1 cellular context compared by ENCODE assay signal in genomic region chr3:14619605-14620004, GRCh38.
TF ChIP-seq lines count a peak whose summit lies in the region.

No MANE protein-coding gene starts in this region.

TF ChIP-seq in WTC11, 78 proteins besides CTCF, POLR2A, EP300 and RAD21 (continued from another document):
- TF ChIP-seq E2F5 (CRISPR knock-in tag; IDR thresholded peaks at IDR 0.05) (no peak), ZMAT4 (CRISPR knock-in tag; IDR thresholded peaks at IDR 0.05) (no peak), GABPB1 (CRISPR knock-in tag; IDR thresholded peaks at IDR 0.05) (no peak), CREB1 (CRISPR knock-in tag; IDR thresholded peaks at IDR 0.05) (no peak), MXD4 (CRISPR knock-in tag; IDR thresholded peaks at IDR 0.05; ENCODE audit: borderline replicate concordance) (no peak), ZNF512 (CRISPR knock-in tag; IDR thresholded peaks at IDR 0.05; ENCODE audit: borderline replicate concordance) (no peak), FOXP1 (CRISPR knock-in tag; IDR thresholded peaks at IDR 0.05; ENCODE audit: borderline replicate concordance) (no peak)
